Comparison of ENCODE assay signal across 1 cellular context in genomic region chr13:80444240-80445015, GRCh38.
TF ChIP-seq lines count a peak whose summit lies in the region.

No MANE protein-coding gene starts in this region.

TF ChIP-seq in WTC11, 78 proteins besides CTCF, POLR2A, EP300 and RAD21 (continued from another document):
- TF ChIP-seq ZNF425 (CRISPR knock-in tag; conservative IDR thresholded peaks at IDR 0.05): no peak
- no peak for TF ChIP-seq MXD4 (CRISPR knock-in tag; IDR thresholded peaks at IDR 0.05; ENCODE audit: borderline replicate concordance)
- TF ChIP-seq OVOL2 (CRISPR knock-in tag; IDR thresholded peaks at IDR 0.05; ENCODE audit: borderline replicate concordance): no peak
